ENCODE assay signal across 8 cellular contexts in genomic region chr5:121949885-121950284, GRCh38. TPM values are rescaled to one million over a fixed set of nuclear protein-coding genes. Genes with fewer than 3 reads are reported as not detected.
DNase-seq lines count a peak whose midpoint lies in the region; ATAC-seq and TF ChIP-seq lines count a peak whose summit lies in the region.

No MANE protein-coding gene starts in this region.

- TF ChIP-seq POLR2A in right lobe of liver (IDR thresholded peaks at IDR 0.05), result no peak

- no peak overlapping the region for H3K4me3 ChIP-seq in AG04449 (ENCODE audit: low read depth, low read length)
- H3K4me3 ChIP-seq in GM12864 (ENCODE audit: low read depth, low read length), result no peak overlapping the region
- no peak overlapping the region for H3K4me3 ChIP-seq in brain microvascular endothelial cell (ENCODE audit: low read depth, low read length)
- H3K4me3 ChIP-seq in right lobe of liver, result no peak overlapping the region
- no peak overlapping the region for H3K4me3 ChIP-seq in effector memory CD4-positive, alpha-beta T cell (ENCODE audit: insufficient read depth, low read depth, low read length, poor library complexity, severe bottlenecking)

- H3K27ac ChIP-seq in brain microvascular endothelial cell, result no peak overlapping the region
- no peak overlapping the region for H3K27ac ChIP-seq in right lobe of liver
- H3K27ac ChIP-seq in effector memory CD4-positive, alpha-beta T cell (ENCODE audit: insufficient read depth, low read length, poor library complexity, severe bottlenecking), result no peak overlapping the region

- CTCF ChIA-PET in AG04449 (lab: Yijun Ruan, JAX), result interaction anchor here (0.6 to 3.1 kb wide), 10 partner anchors 10 to 1154 kb away, joined by 3 to 24 read pairs (median 4); partner anchors contain the start of gene SRFBP1

- in situ Hi-C loops in brain microvascular endothelial cell (cut with HindIII; ENCODE audit: low pct_ligation_motif_present, low sequenced_read_pairs), result no loop called here

- no peaks in the 10 kb centered on the region for H3K36me3 ChIP-seq in brain microvascular endothelial cell (replicated peaks)
- H3K36me3 ChIP-seq in right lobe of liver, result no peaks in the 10 kb centered on the region
- H3K36me3 ChIP-seq in effector memory CD4-positive, alpha-beta T cell (ENCODE audit: control insufficient read depth, insufficient read depth, low read length), result no peaks in the 10 kb centered on the region

- no peaks in the 10 kb centered on the region for H3K4me1 ChIP-seq in right lobe of liver
- no peaks in the 10 kb centered on the region for H3K4me1 ChIP-seq in effector memory CD4-positive, alpha-beta T cell (ENCODE audit: control insufficient read depth, insufficient read depth, low read length, poor library complexity, severe bottlenecking)

- no peaks in the 10 kb centered on the region for H3K9me3 ChIP-seq in right lobe of liver
- H3K9me3 ChIP-seq in effector memory CD4-positive, alpha-beta T cell (ENCODE audit: control insufficient read depth, low read length), result no peaks in the 10 kb centered on the region

- ATAC-seq in HG03039 (IDR thresholded peaks at IDR 0.05; ENCODE audit: unreplicated experiment) (peak; percentile 62), right lobe of liver (peak; percentile 74 to 91 (median 80))

- TF ChIP-seq CTCF in AG04449 (IDR thresholded peaks at IDR 0.05; ENCODE audit: insufficient read depth, low read length, missing control alignments), result peak; percentile 46
- peak; percentile 42 for TF ChIP-seq CTCF in GM12864 (IDR thresholded peaks at IDR 0.05; ENCODE audit: low read depth, low read length, missing control alignments)
- TF ChIP-seq CTCF in brain microvascular endothelial cell (IDR thresholded peaks at IDR 0.05; ENCODE audit: low read depth, low read length, missing control alignments), result peak; percentile 65
- TF ChIP-seq CTCF in right lobe of liver (IDR thresholded peaks at IDR 0.05), result peak; percentile 51 to 68 (median 54)

- H3K4me3 Mint-ChIP-seq in T-helper 2 cell treated with Interferon-gamma antibody and Interleukin-4, amounts not matched to agents 5 μg/mL and 100 μg/mL, for 36 hours, result no peak overlapping the region

- H3K4me1 Mint-ChIP-seq in T-helper 2 cell treated with Interferon-gamma antibody and Interleukin-4, amounts not matched to agents 5 μg/mL and 100 μg/mL, for 36 hours (ENCODE audit: low read depth), result no peaks in the 10 kb centered on the region

- 0% methylated on average over 1 of the region's 1 CpG for WGBS in right lobe of liver (ENCODE audit: insufficient coverage, low coverage, low lambda C conversion rate, missing lambda C conversion rate)

- no peaks in the 10 kb centered on the region for H3K9me3 Mint-ChIP-seq in T-helper 2 cell treated with Interferon-gamma antibody and Interleukin-4, amounts not matched to agents 5 μg/mL and 100 μg/mL, for 36 hours

- no peak overlapping the region for H3K27ac Mint-ChIP-seq in T-helper 2 cell treated with Interferon-gamma antibody and Interleukin-4, amounts not matched to agents 5 μg/mL and 100 μg/mL, for 36 hours

- no peaks in the 10 kb centered on the region for H3K27me3 ChIP-seq in brain microvascular endothelial cell (replicated peaks)
- no peaks in the 10 kb centered on the region for H3K27me3 ChIP-seq in right lobe of liver
- no peaks in the 10 kb centered on the region for H3K27me3 ChIP-seq in effector memory CD4-positive, alpha-beta T cell (replicated peaks; ENCODE audit: control insufficient read depth, insufficient read depth, low read length, poor library complexity, severe bottlenecking)

- H3K36me3 Mint-ChIP-seq in T-helper 2 cell treated with Interferon-gamma antibody and Interleukin-4, amounts not matched to agents 5 μg/mL and 100 μg/mL, for 36 hours (ENCODE audit: low read depth), result no peaks in the 10 kb centered on the region

- intact Hi-C loops in right lobe of liver (cut with DNase I), result no loop called here

- H3K27me3 Mint-ChIP-seq in T-helper 2 cell treated with Interferon-gamma antibody and Interleukin-4, amounts not matched to agents 5 μg/mL and 100 μg/mL, for 36 hours (ENCODE audit: low read depth), result peaks cover 2% of the 10 kb centered on the region

- DNase-seq in AG04449 (ENCODE audit: low read depth, low spot score), result no peak
- no peak for DNase-seq in GM12864 (ENCODE audit: low read depth)
- DNase-seq in NCI-H526 (lab: John Stamatoyannopoulos, UW), result peak; percentile 5 to 60
- peak; percentile 26 for DNase-seq in brain microvascular endothelial cell
- no peak for DNase-seq in right lobe of liver
- DNase-seq in T-helper 2 cell treated with Interferon-gamma antibody and Interleukin-4, amounts not matched to agents 5 μg/mL and 100 μg/mL, for 36 hours (ENCODE audit: low spot score), result no peak
- no peak for DNase-seq in effector memory CD4-positive, alpha-beta T cell

- POLR2A ChIA-PET in AG04449 (lab: Yijun Ruan, JAX), result no interaction called here

RNA-seq across cellular contexts. Expression of gene SRFBP1, which starts 11.9 kb away (rescaled TPM):
- 1 to 10 TPM; 3.2 to 9.5 (median 6.1) TPM for total RNA-seq in right lobe of liver

Comparison
In these comparisons a context has a peak if more than half of its experiments do, and no peak if none do; other contexts are left out.
1. DNase-seq: peak in NCI-H526 (2 of 2) and brain microvascular endothelial cell (single experiment); none in AG04449 (single experiment), GM12864 (single experiment), right lobe of liver (0 of 3), T-helper 2 cell treated with Interferon-gamma antibody and Interleukin-4, amounts not matched to agents 5 μg/mL and 100 μg/mL, for 36 hours (single experiment) and effector memory CD4-positive, alpha-beta T cell (0 of 3).
2. Peak in every context shown above with its lines, with median percentiles within 50 percentile points of each other: CTCF ChIP-seq.